8 cellular contexts compared by ENCODE assay signal in genomic region chr10:36048780-36049179, GRCh38.
"Had no signal": no experiment of that assay in that cellular context is flagged by ENCODE, and none has a peak within 500 bp of the region (broad histone marks: within the 10 kb centered on the region; RNA-seq: fewer than 3 reads in every experiment).

No MANE protein-coding gene starts in this region.

- ATAC-seq: GM12878 had no signal

- DNase-seq: GDM1, GF-D8 had no signal

- FAIRE-seq: G401.6, GM12878, GM12891, GM12892, GM18507, GM19239 had no signal

- H3K4me3 ChIP-seq: GM12878 had no signal
